13 cellular contexts compared by ENCODE assay signal in genomic region chrX:33339219-33339618, GRCh38.
A peak's percentile ranks its signal among the peaks of the same experiment; 100 is the strongest.
DNase-seq lines count a peak whose midpoint lies in the region; ATAC-seq and TF ChIP-seq lines count a peak whose summit lies in the region.
"Had no signal": no experiment of that assay in that cellular context is flagged by ENCODE, and none has a peak within 500 bp of the region (broad histone marks: within the 10 kb centered on the region; RNA-seq: fewer than 3 reads in every experiment).

No MANE protein-coding gene starts in this region.

- no peak for TF ChIP-seq CTCF in Calu3 (IDR thresholded peaks at IDR 0.05; ENCODE audit: unreplicated experiment)
- no peak for TF ChIP-seq CTCF in endodermal cell (conservative IDR thresholded peaks at IDR 0.05)

- H3K4me1 ChIP-seq in endodermal cell (ENCODE audit: control insufficient read depth, insufficient read depth, low read length) = no peaks in the 10 kb centered on the region
- H3K4me1 ChIP-seq: BLaER1 treated with 17β-estradiol and CSF1 and Interleukin-3, amounts not matched to agents 10 nM and 100 nM had no signal

- H3K9me3 Mint-ChIP-seq in Calu3 (ENCODE audit: low read depth, unreplicated experiment) = peaks cover 4% of the 10 kb centered on the region
- H3K9me3 Mint-ChIP-seq in endodermal cell = no peaks in the 10 kb centered on the region

- no peaks in the 10 kb centered on the region for H3K27me3 ChIP-seq in endodermal cell (ENCODE audit: control insufficient read depth, insufficient read depth, low read length, poor library complexity, severe bottlenecking)

- H3K9me3 ChIP-seq in endodermal cell (ENCODE audit: control insufficient read depth, low read length) = no peaks in the 10 kb centered on the region
- H3K9me3 ChIP-seq: BLaER1 treated with 17β-estradiol and CSF1 and Interleukin-3, amounts not matched to agents 10 nM and 100 nM had no signal

- peak; percentile 0 for DNase-seq in Calu3
- peak; percentile 58 for DNase-seq in NCI-H510A treated with DMSO at 0.1 percent for 48 hours (lab: John Stamatoyannopoulos, UW)
- DNase-seq in endodermal cell = peak; percentile 43
- DNase-seq in pons (ENCODE audit: low spot score) = peak; percentile 52
- no peak for DNase-seq in activated gamma-delta T cell (lab: John Stamatoyannopoulos, UW)
- DNase-seq: activated T-cell treated with anti-CD3 and anti-CD28 coated beads, Interleukin-2, amount 50 U/mL, for 48 hours; stimulated activated CD4-positive, alpha-beta T cell treated with anti-CD3 and anti-CD28 coated beads, Interleukin-4, amount 100 ng/mL, for 24 hours had no signal

- peaks cover 6% of the 10 kb centered on the region for H3K4me1 Mint-ChIP-seq in Calu3 (ENCODE audit: low read depth, unreplicated experiment)
- H3K4me1 Mint-ChIP-seq in endodermal cell = peaks cover 15% of the 10 kb centered on the region

- H3K4me3 Mint-ChIP-seq in Calu3 (ENCODE audit: low read depth, unreplicated experiment) = peak overlapping the region; percentile 39
- no peak overlapping the region for H3K4me3 Mint-ChIP-seq in endodermal cell
- H3K4me3 Mint-ChIP-seq: WTC11 had no signal

- no peak overlapping the region for H3K9ac ChIP-seq in endodermal cell (ENCODE audit: extremely low read depth, low read length, poor library complexity, severe bottlenecking)
- H3K9ac ChIP-seq: BLaER1 treated with 17β-estradiol and CSF1 and Interleukin-3, amounts not matched to agents 10 nM and 100 nM had no signal

- no peak overlapping the region for H3K4me3 ChIP-seq in endodermal cell (ENCODE audit: low read length)
- H3K4me3 ChIP-seq: BLaER1 treated with 17β-estradiol and CSF1 and Interleukin-3, amounts not matched to agents 10 nM and 100 nM had no signal

- no peaks in the 10 kb centered on the region for H3K36me3 Mint-ChIP-seq in Calu3 (ENCODE audit: insufficient read depth, unreplicated experiment)
- no peaks in the 10 kb centered on the region for H3K36me3 Mint-ChIP-seq in endodermal cell (ENCODE audit: low read depth)
- H3K36me3 Mint-ChIP-seq: WTC11 had no signal

- WGBS in endodermal cell (ENCODE audit: insufficient coverage in 1 of 2, insufficient read length in 1 of 2), 2 experiments = 40 to 69% methylated on average over 2 to 9 of the region's 9 CpGs

- BruUV-seq in Calu3 (replicated peaks; lab: Mats Ljungman, UMichigan) = no TSS peak

- ATAC-seq in HG03342 (IDR thresholded peaks at IDR 0.05; ENCODE audit: unreplicated experiment) (no peak), HG03097 (IDR thresholded peaks at IDR 0.05; ENCODE audit: low FRiP score, unreplicated experiment) (no peak), HG03520 (IDR thresholded peaks at IDR 0.05; ENCODE audit: unreplicated experiment) (no peak)
- ATAC-seq: WTC11 had no signal

- intact Hi-C loops in Calu3 (cut with micrococcal nuclease; ENCODE audit: unreplicated experiment) = loop anchor here (5.0 kb wide), 1 partner anchor 963 kb away; no protein-coding TSS in a partner anchor

- H3K27me3 Mint-ChIP-seq in Calu3 (ENCODE audit: unreplicated experiment) (no peaks in the 10 kb centered on the region), endodermal cell (ENCODE audit: insufficient read depth) (no peaks in the 10 kb centered on the region)

- no peak overlapping the region for H3K27ac ChIP-seq in endodermal cell (ENCODE audit: low read depth, low read length)
- H3K27ac ChIP-seq: BLaER1 treated with 17β-estradiol and CSF1 and Interleukin-3, amounts not matched to agents 10 nM and 100 nM; RWPE1 had no signal

- H3K27ac Mint-ChIP-seq in Calu3 (ENCODE audit: unreplicated experiment) (no peak overlapping the region), endodermal cell (no peak overlapping the region)
- H3K27ac Mint-ChIP-seq: WTC11 had no signal

- CTCF ChIA-PET in Calu3 (lab: Charles Lee) = no interaction called here

- H3K36me3 ChIP-seq in endodermal cell (ENCODE audit: control insufficient read depth, insufficient read depth, low read length) = no peaks in the 10 kb centered on the region
- H3K36me3 ChIP-seq: BLaER1 treated with 17β-estradiol and CSF1 and Interleukin-3, amounts not matched to agents 10 nM and 100 nM had no signal
